8 cellular contexts compared by ENCODE assay signal in the genomic region with DNA sequence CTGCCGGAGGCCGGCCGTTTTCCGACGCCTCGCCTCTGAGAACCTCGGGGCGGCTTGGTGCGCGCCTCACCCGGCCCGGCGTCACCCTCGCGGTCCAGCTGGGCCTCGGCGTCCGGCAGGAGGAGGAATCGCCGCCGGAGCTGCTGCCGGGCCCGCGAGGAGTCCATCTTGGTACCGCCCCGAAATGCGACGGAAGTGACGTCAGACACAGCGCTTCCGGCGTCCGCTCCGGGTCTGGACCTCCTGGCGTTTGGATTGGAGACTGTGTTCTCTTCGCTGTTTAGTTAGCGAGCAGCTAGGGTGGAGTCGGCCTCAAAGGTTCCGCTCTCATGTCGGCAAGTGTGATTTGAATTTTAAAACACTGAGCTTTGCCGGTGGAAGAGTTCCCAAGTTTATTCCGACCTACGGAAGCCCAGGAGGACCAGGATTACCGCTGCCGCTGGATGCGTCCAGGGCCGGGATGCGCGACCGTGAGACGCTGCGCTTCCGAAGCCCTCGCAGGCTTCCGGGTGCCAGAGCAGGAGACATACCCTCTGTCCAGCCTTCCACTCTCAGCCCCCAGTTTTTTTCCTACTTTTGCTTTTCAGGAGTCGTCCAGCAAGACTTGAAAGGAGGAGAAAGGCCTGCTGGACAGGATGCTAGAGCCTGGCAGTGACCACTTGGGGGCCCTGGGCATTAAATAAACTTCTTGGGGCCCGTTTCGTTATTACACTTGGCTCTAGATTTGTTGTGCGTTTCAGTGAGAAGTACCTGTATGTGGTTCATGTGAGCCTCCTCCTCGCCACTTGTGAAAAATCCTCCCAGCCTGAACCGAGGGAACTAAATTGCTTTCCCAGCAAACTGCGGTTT. TPM values are rescaled to one million over a fixed set of nuclear protein-coding genes. Genes with fewer than 3 reads are reported as not detected.
A peak's percentile ranks its signal among the peaks of the same experiment; 100 is the strongest.
DNase-seq lines count a peak whose midpoint lies in the region; ATAC-seq and TF ChIP-seq lines count a peak whose summit lies in the region.

A gene with protein sequence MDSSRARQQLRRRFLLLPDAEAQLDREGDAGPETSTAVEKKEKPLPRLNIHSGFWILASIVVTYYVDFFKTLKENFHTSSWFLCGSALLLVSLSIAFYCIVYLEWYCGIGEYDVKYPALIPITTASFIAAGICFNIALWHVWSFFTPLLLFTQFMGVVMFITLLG (minus strand): TSS at position 188 of the 849 bp plus-strand sequence. CDS start 21 bp downstream, at position 167.

- H3K27ac ChIP-seq in adrenal gland = peak within 1 kb of the TSS; percentile 88 to 96 (median 93)
- peak within 1 kb of the TSS; percentile 80 to 99 (median 91) for H3K27ac ChIP-seq in heart left ventricle
- H3K27ac ChIP-seq in upper lobe of left lung = peak within 1 kb of the TSS; percentile 88 to 97 (median 94)

- intact Hi-C loops in adrenal gland (cut with DNase I) = no loop called here
- intact Hi-C loops in heart left ventricle (cut with DNase I) = loop anchor here in 4 of 10 donors (2.0 to 5.0 kb wide), 3 partner anchors 39 to 44 kb away; partner anchors contain the start of genes LYAR (in 2 of the 4) and ZBTB49 (in 2 of the 4)
- intact Hi-C loops in posterior cingulate gyrus (cut with DNase I) = loop anchor here (5.0 kb wide), 1 partner anchor 294 kb away; the partner anchor contains the start of gene STX18

- DNase-seq in NCI-H1417 treated with DMSO at 0.1 percent for 48 hours (lab: John Stamatoyannopoulos, UW) (peak; percentile 41), T-helper 1 cell (peak; percentile 78 to 92 (median 86)), adrenal gland (peak; percentile 92 to 97 (median 93)), heart left ventricle (peak; percentile 93 to 94 (median 93)), posterior cingulate gyrus (peak; percentile 93 to 99 (median 95)), upper lobe of left lung (peak; percentile 91 to 93)

- peak; percentile 96 for ATAC-seq in HG02763 (IDR thresholded peaks at IDR 0.05; ENCODE audit: unreplicated experiment)
- peak; percentile 92 to 99 (median 98) for ATAC-seq in heart left ventricle
- peak; percentile 94 to 98 for ATAC-seq in upper lobe of left lung (ENCODE audit: low FRiP score in 2 of 2)

- H3K27me3 ChIP-seq in adrenal gland (no peaks in the 10 kb centered on the region), heart left ventricle (no peaks in the 10 kb centered on the region), upper lobe of left lung (no peaks in the 10 kb centered on the region)

- H3K9me3 ChIP-seq in adrenal gland (replicated peaks in 1 of 3) = no peaks in the 10 kb centered on the region
- H3K9me3 ChIP-seq in heart left ventricle = no peaks in the 10 kb centered on the region
- H3K9me3 ChIP-seq in upper lobe of left lung = no peaks in the 10 kb centered on the region

- 1 to 4% (median 2%) methylated on average over 19 to 62 of the region's 62 CpGs for WGBS in adrenal gland, 4 donors
- WGBS in heart left ventricle, 4 donors = 1 to 2% (median 1%) methylated on average over 39 to 62 of the region's 62 CpGs
- 1 to 3% methylated on average over 40 to 62 of the region's 62 CpGs for WGBS in upper lobe of left lung, 2 donors

- peak; percentile 54 to 77 for TF ChIP-seq POLR2A in adrenal gland (IDR thresholded peaks at IDR 0.05)
- peak in 1 of 2 donors; percentile 63 for TF ChIP-seq POLR2A in heart left ventricle (IDR thresholded peaks at IDR 0.05)
- TF ChIP-seq POLR2A in upper lobe of left lung (IDR thresholded peaks at IDR 0.05) = peak; percentile 16 to 87 (median 68)

- TF ChIP-seq CTCF in GM12875 (IDR thresholded peaks at IDR 0.05; ENCODE audit: borderline replicate concordance, insufficient read depth, low read depth, low read length) = no peak
- TF ChIP-seq CTCF in adrenal gland (IDR thresholded peaks at IDR 0.05) = peak in 5 of 6 experiments; percentile 22 to 50 (median 30)
- peak in 5 of 12 donors; percentile 17 to 40 (median 31) for TF ChIP-seq CTCF in heart left ventricle (IDR thresholded peaks at IDR 0.05)
- TF ChIP-seq CTCF in upper lobe of left lung (IDR thresholded peaks at IDR 0.05) = peak in 4 of 6 experiments; percentile 4 to 66 (median 54)

- TF ChIP-seq EP300 in upper lobe of left lung (IDR thresholded peaks at IDR 0.05) = no peak

- peaks cover 4 to 19% of the 10 kb centered on the region in 2 donors for H3K4me1 ChIP-seq in adrenal gland (replicated peaks in 1 of 2)
- peaks cover 0 to 28% (median 19%) of the 10 kb centered on the region in 12 donors for H3K4me1 ChIP-seq in heart left ventricle
- peaks cover 17 to 30% (median 18%) of the 10 kb centered on the region in 4 donors for H3K4me1 ChIP-seq in upper lobe of left lung

- H3K36me3 ChIP-seq in adrenal gland (replicated peaks in 1 of 2) (peaks cover 0 to 16% of the 10 kb centered on the region in 2 donors), heart left ventricle (peaks cover 0 to 31% (median 27%) of the 10 kb centered on the region in 9 donors), upper lobe of left lung (peaks cover 6 to 24% (median 16%) of the 10 kb centered on the region in 4 donors)

- peak within 1 kb of the TSS; percentile 92 for H3K4me3 ChIP-seq in GM12875 (ENCODE audit: low read depth, low read length)
- H3K4me3 ChIP-seq in adrenal gland = peak within 1 kb of the TSS; percentile 24 to 99 (median 76)
- H3K4me3 ChIP-seq in heart left ventricle = peak within 1 kb of the TSS; percentile 57 to 96 (median 74)
- H3K4me3 ChIP-seq in upper lobe of left lung = peak within 1 kb of the TSS; percentile 59 to 91 (median 70)

RNA-seq across cellular contexts. Expression of the gene that starts here (rescaled TPM):
- total RNA-seq in adrenal gland = 10 to 100 TPM; 15.3 to 30.0 (median 28.8) TPM
- 10 to 100 TPM; 14.6 to 33.2 (median 23.0) TPM for polyA plus RNA-seq in adrenal gland
- total RNA-seq in heart left ventricle = 10 to 100 TPM in 6 of 9 donors, 1 to 10 TPM in 3; 5.1 to 15.5 (median 12.4) TPM
- polyA plus RNA-seq in heart left ventricle = 10 to 100 TPM; 11.3 to 12.2 TPM
- 10 to 100 TPM in 5 of 6 donors, 1 to 10 TPM in 1; 7.3 to 30.0 (median 20.2) TPM for total RNA-seq in upper lobe of left lung

Comparison
In these comparisons a context has a peak if more than half of its experiments do, and no peak if none do; other contexts are left out.
1. Peak in every context shown above with its lines: DNase-seq, ATAC-seq, H3K4me3 ChIP-seq and H3K27ac ChIP-seq.
2. DNase-seq: peak in every context shown above with its lines; median percentile 95 in posterior cingulate gyrus; 93 in adrenal gland; 93 in heart left ventricle; 92 in upper lobe of left lung; 86 in T-helper 1 cell; 41 in NCI-H1417 treated with DMSO at 0.1 percent for 48 hours.